11 cellular contexts compared by ENCODE assay signal in the genomic region with DNA sequence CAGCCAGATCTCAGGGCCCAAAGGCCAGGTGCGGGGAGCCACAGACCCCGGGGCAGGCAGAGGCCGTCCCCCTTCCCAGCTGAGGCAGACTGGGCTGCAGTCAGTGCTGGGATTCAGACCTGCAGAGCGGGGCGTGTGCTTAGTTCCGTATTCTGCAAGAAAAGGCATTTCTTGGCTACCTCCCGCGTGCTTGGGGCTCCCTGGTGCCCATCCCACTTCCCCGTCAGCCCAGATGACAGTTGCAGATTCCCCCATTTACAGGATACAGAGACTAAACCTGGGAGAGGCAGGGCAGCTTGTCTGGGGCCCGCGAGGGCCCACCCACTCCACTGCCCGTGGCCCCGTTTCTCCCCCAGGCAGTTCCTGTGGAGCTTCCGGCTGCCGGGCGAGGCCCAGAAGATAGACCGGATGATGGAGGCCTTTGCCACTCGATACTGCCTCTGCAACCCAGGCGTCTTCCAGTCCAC. TPM values are rescaled to one million over a fixed set of nuclear protein-coding genes. Genes with fewer than 3 reads are reported as not detected.
DNase-seq lines count a peak whose midpoint lies in the region; ATAC-seq and TF ChIP-seq lines count a peak whose summit lies in the region.
"Had no signal": no experiment of that assay in that cellular context is flagged by ENCODE, and none has a peak within 500 bp of the region (broad histone marks: within the 10 kb centered on the region; RNA-seq: fewer than 3 reads in every experiment).

No MANE protein-coding gene starts in this region.

- peak; percentile 24 for TF ChIP-seq POLR2A in GM18951 (IDR thresholded peaks at IDR 0.05; ENCODE audit: extremely low read depth, insufficient read depth, insufficient read length)

- H3K9me3 Mint-ChIP-seq in T-cell (no peaks in the 10 kb centered on the region), glutamatergic neuron (ENCODE audit: unreplicated experiment) (peaks cover 3% of the 10 kb centered on the region)
- H3K9me3 Mint-ChIP-seq in activated naive CD4-positive, alpha-beta T cell treated with anti-CD3 and anti-CD28 coated beads, Interleukin-2, amount 50 U/mL, for 72 hours: no peaks in the 10 kb centered on the region

- H3K4me3 Mint-ChIP-seq in T-cell (peak overlapping the region; percentile 50 to 83 (median 58)), glutamatergic neuron (ENCODE audit: unreplicated experiment) (no peak overlapping the region)

- H3K4me1 Mint-ChIP-seq in T-cell: peaks cover 70 to 85% (median 81%) of the 10 kb centered on the region in 3 donors
- H3K4me1 Mint-ChIP-seq in glutamatergic neuron (ENCODE audit: low read depth, unreplicated experiment): peaks cover 3% of the 10 kb centered on the region

- CTCF ChIA-PET in T-cell (lab: Charles Lee): interaction anchor here in 1 of 2 donors (1.1 to 1.3 kb wide), 3 partner anchors 9 to 17 kb away, joined by 3 to 5 read pairs (median 3); no protein-coding TSS in a partner anchor

- H3K27me3 Mint-ChIP-seq in T-cell: no peaks in the 10 kb centered on the region
- H3K27me3 Mint-ChIP-seq in glutamatergic neuron (ENCODE audit: unreplicated experiment): peaks cover 15% of the 10 kb centered on the region

- POLR2A ChIA-PET in T-cell (lab: Charles Lee): no interaction called here

- DNase-seq in T-cell: peak in 24 of 34 experiments; percentile 18 to 63 (median 38)
- DNase-seq in activated naive CD4-positive, alpha-beta T cell treated with anti-CD3 and anti-CD28 coated beads, Interleukin-2, amount 50 U/mL, for 72 hours (ENCODE audit: low spot score in 2 of 2): no peak
- peak; percentile 33 for DNase-seq in stimulated activated CD4-positive, alpha-beta T cell treated with anti-CD3 and anti-CD28 coated beads, Interleukin-1b, Interleukin-23, amount 100 ng/mL, for 48 hours
- DNase-seq in NCI-H1105 (lab: John Stamatoyannopoulos, UW): no peak
- DNase-seq in glutamatergic neuron: no peak
- DNase-seq: NCI-H187 treated with DMSO at 0.1 percent for 48 hours, pancreas had no signal

- peaks cover 58% of the 10 kb centered on the region for H3K36me3 Mint-ChIP-seq in T-cell
- peaks cover 11 to 41% of the 10 kb centered on the region in 2 donors for H3K36me3 Mint-ChIP-seq in activated naive CD4-positive, alpha-beta T cell treated with anti-CD3 and anti-CD28 coated beads, Interleukin-2, amount 50 U/mL, for 72 hours
- no peaks in the 10 kb centered on the region for H3K36me3 Mint-ChIP-seq in glutamatergic neuron (ENCODE audit: unreplicated experiment)

- TF ChIP-seq CTCF in glutamatergic neuron (IDR thresholded peaks at IDR 0.05; ENCODE audit: partially characterized antibody, unreplicated experiment): no peak

- H3K27ac Mint-ChIP-seq in T-cell (peak overlapping the region; percentile 98 to 99), glutamatergic neuron (ENCODE audit: unreplicated experiment) (no peak overlapping the region)
- H3K27ac Mint-ChIP-seq in activated naive CD4-positive, alpha-beta T cell treated with anti-CD3 and anti-CD28 coated beads, Interleukin-2, amount 50 U/mL, for 72 hours: peak overlapping the region; percentile 89 to 97

- in situ Hi-C loops in GM18951 (cut with MboI; ENCODE audit: low sequenced_read_pairs, unreplicated experiment): no loop called here

- ATAC-seq in T-cell (replicated peaks in 1 of 4) (peak; percentile 81 to 83 (median 82)), GM21786 (IDR thresholded peaks at IDR 0.05; ENCODE audit: unreplicated experiment) (no peak), GM18519 (IDR thresholded peaks at IDR 0.05; ENCODE audit: low FRiP score, unreplicated experiment) (no peak)
- peak; percentile 16 to 30 for ATAC-seq in activated naive CD4-positive, alpha-beta T cell treated with anti-CD3 and anti-CD28 coated beads, Interleukin-2, amount 50 U/mL, for 72 hours

RNA-seq across cellular contexts. Expression of gene CYTH4, which starts 18.3 kb away (rescaled TPM):
- total RNA-seq in T-cell (100 to 1,000 TPM; 146 to 181 (median 151) TPM), glutamatergic neuron (ENCODE audit: unreplicated experiment) (not detected)
- 10 to 100 TPM; 60.7 to 69.7 TPM for total RNA-seq in activated naive CD4-positive, alpha-beta T cell treated with anti-CD3 and anti-CD28 coated beads, Interleukin-2, amount 50 U/mL, for 72 hours
- total RNA-seq: G401 had no signal

RNA-seq across cellular contexts. Expression of gene RAC2, which starts 56.5 kb away (rescaled TPM):
- 100 to 1,000 TPM; 353 to 413 (median 385) TPM for total RNA-seq in T-cell
- 100 to 1,000 TPM; 655 to 769 TPM for total RNA-seq in activated naive CD4-positive, alpha-beta T cell treated with anti-CD3 and anti-CD28 coated beads, Interleukin-2, amount 50 U/mL, for 72 hours
- not detected for total RNA-seq in glutamatergic neuron (ENCODE audit: unreplicated experiment)
- total RNA-seq: G401 had no signal

Comparison
In these comparisons a context has a peak if more than half of its experiments do, and no peak if none do; other contexts are left out.
1. ATAC-seq: peak in T-cell (4 of 4) and activated naive CD4-positive, alpha-beta T cell treated with anti-CD3 and anti-CD28 coated beads, Interleukin-2, amount 50 U/mL, for 72 hours (2 of 2); none in GM21786 (single experiment) and GM18519 (single experiment).
2. DNase-seq: peak in T-cell (24 of 34) and stimulated activated CD4-positive, alpha-beta T cell treated with anti-CD3 and anti-CD28 coated beads, Interleukin-1b, Interleukin-23, amount 100 ng/mL, for 48 hours (single experiment); none in activated naive CD4-positive, alpha-beta T cell treated with anti-CD3 and anti-CD28 coated beads, Interleukin-2, amount 50 U/mL, for 72 hours (0 of 2), NCI-H1105 (single experiment) and glutamatergic neuron (single experiment).
3. RNA of gene CYTH4, which starts 18.3 kb away (total RNA-seq): 146 to 181 TPM in T-cell and 60.7 to 69.7 TPM in activated naive CD4-positive, alpha-beta T cell treated with anti-CD3 and anti-CD28 coated beads, Interleukin-2, amount 50 U/mL, for 72 hours; not detected in glutamatergic neuron (single experiment); every median in the first group is over 10 times any median in the second.
4. RNA of gene RAC2, which starts 56.5 kb away (total RNA-seq): 655 to 769 TPM in activated naive CD4-positive, alpha-beta T cell treated with anti-CD3 and anti-CD28 coated beads, Interleukin-2, amount 50 U/mL, for 72 hours and 353 to 413 TPM in T-cell; not detected in glutamatergic neuron (single experiment); every median in the first group is over 100 times any median in the second.